ENCODE assay signal across 2 cellular contexts in the genomic region with DNA sequence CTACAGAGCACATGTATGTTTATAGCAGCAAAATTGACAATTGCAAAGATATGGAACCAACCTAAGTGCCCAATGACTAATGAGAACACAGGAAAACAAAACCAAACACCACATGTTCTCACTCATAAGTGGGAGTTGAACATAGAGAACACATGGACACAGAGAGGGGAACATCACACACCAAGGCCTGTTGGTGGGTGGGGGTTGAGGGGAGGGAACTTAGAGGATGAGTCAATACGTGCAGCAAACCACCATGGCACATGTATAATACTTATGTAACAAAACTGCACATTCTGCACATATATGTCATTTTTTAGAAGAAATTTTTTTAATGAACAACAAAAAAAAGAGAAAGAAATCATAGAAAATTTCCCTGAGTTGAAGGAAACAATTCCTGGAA.
TF ChIP-seq lines count a peak whose summit lies in the region.

No MANE protein-coding gene starts in this region.

TF ChIP-seq in HEK293, 187 proteins besides CTCF, POLR2A, EP300 and RAD21 (continued from another document):
- TF ChIP-seq, protein P1, sequence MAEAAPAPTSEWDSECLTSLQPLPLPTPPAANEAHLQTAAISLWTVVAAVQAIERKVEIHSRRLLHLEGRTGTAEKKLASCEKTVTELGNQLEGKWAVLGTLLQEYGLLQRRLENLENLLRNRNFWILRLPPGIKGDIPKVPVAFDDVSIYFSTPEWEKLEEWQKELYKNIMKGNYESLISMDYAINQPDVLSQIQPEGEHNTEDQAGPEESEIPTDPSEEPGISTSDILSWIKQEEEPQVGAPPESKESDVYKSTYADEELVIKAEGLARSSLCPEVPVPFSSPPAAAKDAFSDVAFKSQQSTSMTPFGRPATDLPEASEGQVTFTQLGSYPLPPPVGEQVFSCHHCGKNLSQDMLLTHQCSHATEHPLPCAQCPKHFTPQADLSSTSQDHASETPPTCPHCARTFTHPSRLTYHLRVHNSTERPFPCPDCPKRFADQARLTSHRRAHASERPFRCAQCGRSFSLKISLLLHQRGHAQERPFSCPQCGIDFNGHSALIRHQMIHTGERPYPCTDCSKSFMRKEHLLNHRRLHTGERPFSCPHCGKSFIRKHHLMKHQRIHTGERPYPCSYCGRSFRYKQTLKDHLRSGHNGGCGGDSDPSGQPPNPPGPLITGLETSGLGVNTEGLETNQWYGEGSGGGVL (tag by site-specific recombination; IDR thresholded peaks at IDR 0.05): peak; percentile 42
- no peak for TF ChIP-seq ZNF140 (tag by site-specific recombination; IDR thresholded peaks at IDR 0.05)

TF ChIP-seq in WTC11, 78 proteins besides CTCF, POLR2A, EP300 and RAD21 (continued from another document):
- TF ChIP-seq, protein P2, sequence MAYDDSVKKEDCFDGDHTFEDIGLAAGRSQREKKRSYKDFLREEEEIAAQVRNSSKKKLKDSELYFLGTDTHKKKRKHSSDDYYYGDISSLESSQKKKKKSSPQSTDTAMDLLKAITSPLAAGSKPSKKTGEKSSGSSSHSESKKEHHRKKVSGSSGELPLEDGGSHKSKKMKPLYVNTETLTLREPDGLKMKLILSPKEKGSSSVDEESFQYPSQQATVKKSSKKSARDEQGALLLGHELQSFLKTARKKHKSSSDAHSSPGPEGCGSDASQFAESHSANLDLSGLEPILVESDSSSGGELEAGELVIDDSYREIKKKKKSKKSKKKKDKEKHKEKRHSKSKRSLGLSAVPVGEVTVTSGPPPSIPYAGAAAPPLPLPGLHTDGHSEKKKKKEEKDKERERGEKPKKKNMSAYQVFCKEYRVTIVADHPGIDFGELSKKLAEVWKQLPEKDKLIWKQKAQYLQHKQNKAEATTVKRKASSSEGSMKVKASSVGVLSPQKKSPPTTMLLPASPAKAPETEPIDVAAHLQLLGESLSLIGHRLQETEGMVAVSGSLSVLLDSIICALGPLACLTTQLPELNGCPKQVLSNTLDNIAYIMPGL (CRISPR knock-in tag; IDR thresholded peaks at IDR 0.05): no peak
- TF ChIP-seq, protein P3, sequence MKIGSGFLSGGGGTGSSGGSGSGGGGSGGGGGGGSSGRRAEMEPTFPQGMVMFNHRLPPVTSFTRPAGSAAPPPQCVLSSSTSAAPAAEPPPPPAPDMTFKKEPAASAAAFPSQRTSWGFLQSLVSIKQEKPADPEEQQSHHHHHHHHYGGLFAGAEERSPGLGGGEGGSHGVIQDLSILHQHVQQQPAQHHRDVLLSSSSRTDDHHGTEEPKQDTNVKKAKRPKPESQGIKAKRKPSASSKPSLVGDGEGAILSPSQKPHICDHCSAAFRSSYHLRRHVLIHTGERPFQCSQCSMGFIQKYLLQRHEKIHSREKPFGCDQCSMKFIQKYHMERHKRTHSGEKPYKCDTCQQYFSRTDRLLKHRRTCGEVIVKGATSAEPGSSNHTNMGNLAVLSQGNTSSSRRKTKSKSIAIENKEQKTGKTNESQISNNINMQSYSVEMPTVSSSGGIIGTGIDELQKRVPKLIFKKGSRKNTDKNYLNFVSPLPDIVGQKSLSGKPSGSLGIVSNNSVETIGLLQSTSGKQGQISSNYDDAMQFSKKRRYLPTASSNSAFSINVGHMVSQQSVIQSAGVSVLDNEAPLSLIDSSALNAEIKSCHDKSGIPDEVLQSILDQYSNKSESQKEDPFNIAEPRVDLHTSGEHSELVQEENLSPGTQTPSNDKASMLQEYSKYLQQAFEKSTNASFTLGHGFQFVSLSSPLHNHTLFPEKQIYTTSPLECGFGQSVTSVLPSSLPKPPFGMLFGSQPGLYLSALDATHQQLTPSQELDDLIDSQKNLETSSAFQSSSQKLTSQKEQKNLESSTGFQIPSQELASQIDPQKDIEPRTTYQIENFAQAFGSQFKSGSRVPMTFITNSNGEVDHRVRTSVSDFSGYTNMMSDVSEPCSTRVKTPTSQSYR (CRISPR knock-in tag; IDR thresholded peaks at IDR 0.05): no peak
- TF ChIP-seq, protein P4, sequence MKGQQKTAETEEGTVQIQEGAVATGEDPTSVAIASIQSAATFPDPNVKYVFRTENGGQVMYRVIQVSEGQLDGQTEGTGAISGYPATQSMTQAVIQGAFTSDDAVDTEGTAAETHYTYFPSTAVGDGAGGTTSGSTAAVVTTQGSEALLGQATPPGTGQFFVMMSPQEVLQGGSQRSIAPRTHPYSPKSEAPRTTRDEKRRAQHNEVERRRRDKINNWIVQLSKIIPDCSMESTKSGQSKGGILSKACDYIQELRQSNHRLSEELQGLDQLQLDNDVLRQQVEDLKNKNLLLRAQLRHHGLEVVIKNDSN (CRISPR knock-in tag; IDR thresholded peaks at IDR 0.05): no peak
- TF ChIP-seq, protein P5, sequence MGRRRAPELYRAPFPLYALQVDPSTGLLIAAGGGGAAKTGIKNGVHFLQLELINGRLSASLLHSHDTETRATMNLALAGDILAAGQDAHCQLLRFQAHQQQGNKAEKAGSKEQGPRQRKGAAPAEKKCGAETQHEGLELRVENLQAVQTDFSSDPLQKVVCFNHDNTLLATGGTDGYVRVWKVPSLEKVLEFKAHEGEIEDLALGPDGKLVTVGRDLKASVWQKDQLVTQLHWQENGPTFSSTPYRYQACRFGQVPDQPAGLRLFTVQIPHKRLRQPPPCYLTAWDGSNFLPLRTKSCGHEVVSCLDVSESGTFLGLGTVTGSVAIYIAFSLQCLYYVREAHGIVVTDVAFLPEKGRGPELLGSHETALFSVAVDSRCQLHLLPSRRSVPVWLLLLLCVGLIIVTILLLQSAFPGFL (CRISPR knock-in tag; IDR thresholded peaks at IDR 0.05; ENCODE audit: borderline replicate concordance): no peak
- TF ChIP-seq, protein P6, sequence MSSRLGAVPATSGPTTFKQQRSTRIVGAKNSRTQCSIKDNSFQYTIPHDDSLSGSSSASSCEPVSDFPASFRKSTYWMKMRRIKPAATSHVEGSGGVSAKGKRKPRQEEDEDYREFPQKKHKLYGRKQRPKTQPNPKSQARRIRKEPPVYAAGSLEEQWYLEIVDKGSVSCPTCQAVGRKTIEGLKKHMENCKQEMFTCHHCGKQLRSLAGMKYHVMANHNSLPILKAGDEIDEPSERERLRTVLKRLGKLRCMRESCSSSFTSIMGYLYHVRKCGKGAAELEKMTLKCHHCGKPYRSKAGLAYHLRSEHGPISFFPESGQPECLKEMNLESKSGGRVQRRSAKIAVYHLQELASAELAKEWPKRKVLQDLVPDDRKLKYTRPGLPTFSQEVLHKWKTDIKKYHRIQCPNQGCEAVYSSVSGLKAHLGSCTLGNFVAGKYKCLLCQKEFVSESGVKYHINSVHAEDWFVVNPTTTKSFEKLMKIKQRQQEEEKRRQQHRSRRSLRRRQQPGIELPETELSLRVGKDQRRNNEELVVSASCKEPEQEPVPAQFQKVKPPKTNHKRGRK (CRISPR knock-in tag; IDR thresholded peaks at IDR 0.05; ENCODE audit: borderline replicate concordance): no peak
- TF ChIP-seq NFE2L1 (CRISPR knock-in tag; IDR thresholded peaks at IDR 0.05): no peak
- TF ChIP-seq, protein P7, sequence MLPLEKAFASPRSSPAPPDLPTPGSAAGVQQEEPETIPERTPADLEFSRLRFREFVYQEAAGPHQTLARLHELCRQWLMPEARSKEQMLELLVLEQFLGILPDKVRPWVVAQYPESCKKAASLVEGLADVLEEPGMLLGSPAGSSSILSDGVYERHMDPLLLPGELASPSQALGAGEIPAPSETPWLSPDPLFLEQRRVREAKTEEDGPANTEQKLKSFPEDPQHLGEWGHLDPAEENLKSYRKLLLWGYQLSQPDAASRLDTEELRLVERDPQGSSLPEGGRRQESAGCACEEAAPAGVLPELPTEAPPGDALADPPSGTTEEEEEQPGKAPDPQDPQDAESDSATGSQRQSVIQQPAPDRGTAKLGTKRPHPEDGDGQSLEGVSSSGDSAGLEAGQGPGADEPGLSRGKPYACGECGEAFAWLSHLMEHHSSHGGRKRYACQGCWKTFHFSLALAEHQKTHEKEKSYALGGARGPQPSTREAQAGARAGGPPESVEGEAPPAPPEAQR (CRISPR knock-in tag; IDR thresholded peaks at IDR 0.05): no peak
- no peak for TF ChIP-seq ZNF263 (CRISPR knock-in tag; IDR thresholded peaks at IDR 0.05; ENCODE audit: low read depth)
- TF ChIP-seq, protein P8, sequence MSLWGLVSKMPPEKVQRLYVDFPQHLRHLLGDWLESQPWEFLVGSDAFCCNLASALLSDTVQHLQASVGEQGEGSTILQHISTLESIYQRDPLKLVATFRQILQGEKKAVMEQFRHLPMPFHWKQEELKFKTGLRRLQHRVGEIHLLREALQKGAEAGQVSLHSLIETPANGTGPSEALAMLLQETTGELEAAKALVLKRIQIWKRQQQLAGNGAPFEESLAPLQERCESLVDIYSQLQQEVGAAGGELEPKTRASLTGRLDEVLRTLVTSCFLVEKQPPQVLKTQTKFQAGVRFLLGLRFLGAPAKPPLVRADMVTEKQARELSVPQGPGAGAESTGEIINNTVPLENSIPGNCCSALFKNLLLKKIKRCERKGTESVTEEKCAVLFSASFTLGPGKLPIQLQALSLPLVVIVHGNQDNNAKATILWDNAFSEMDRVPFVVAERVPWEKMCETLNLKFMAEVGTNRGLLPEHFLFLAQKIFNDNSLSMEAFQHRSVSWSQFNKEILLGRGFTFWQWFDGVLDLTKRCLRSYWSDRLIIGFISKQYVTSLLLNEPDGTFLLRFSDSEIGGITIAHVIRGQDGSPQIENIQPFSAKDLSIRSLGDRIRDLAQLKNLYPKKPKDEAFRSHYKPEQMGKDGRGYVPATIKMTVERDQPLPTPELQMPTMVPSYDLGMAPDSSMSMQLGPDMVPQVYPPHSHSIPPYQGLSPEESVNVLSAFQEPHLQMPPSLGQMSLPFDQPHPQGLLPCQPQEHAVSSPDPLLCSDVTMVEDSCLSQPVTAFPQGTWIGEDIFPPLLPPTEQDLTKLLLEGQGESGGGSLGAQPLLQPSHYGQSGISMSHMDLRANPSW (CRISPR knock-in tag; conservative IDR thresholded peaks at IDR 0.05; ENCODE audit: low read depth): no peak
